ENCODE assay signal across 24 cellular contexts in genomic region chr1:190540366-190540765, GRCh38.
"Had no signal": no experiment of that assay in that cellular context is flagged by ENCODE, and none has a peak within 500 bp of the region (broad histone marks: within the 10 kb centered on the region; RNA-seq: fewer than 3 reads in every experiment).

No MANE protein-coding gene starts in this region.

- H3K9me3 Mint-ChIP-seq: activated CD4-positive, alpha-beta memory T cell treated with anti-CD3 and anti-CD28 coated beads, Interleukin-2, amount 10 ng/mL, durations not matched to agents 7 days and 5 days; activated naive CD4-positive, alpha-beta T cell treated with anti-CD3 and anti-CD28 coated beads, Interleukin-2, amount 10 ng/mL, durations not matched to agents 7 days and 5 days; activated naive CD8-positive, alpha-beta T cell treated with anti-CD3 and anti-CD28 coated beads for 36 hours had no signal

- H3K36me3 Mint-ChIP-seq: activated naive CD4-positive, alpha-beta T cell treated with anti-CD3 and anti-CD28 coated beads, Interleukin-2, amount 10 ng/mL, durations not matched to agents 7 days and 5 days; activated naive CD8-positive, alpha-beta T cell treated with anti-CD3 and anti-CD28 coated beads for 36 hours; T-cell had no signal

- H3K27me3 ChIP-seq: brain microvascular endothelial cell, cardiac muscle cell had no signal

- DNase-seq: activated CD4-positive, alpha-beta memory T cell treated with anti-CD3 and anti-CD28 coated beads, Interleukin-2, amount 10 ng/mL, durations not matched to agents 7 days and 5 days; activated CD4-positive, alpha-beta T cell treated with anti-CD3 and anti-CD28 coated beads for 36 hours; activated CD4-positive, alpha-beta T cell treated with anti-CD3 and anti-CD28 coated beads, Interleukin-2, amount 50 U/mL, for 1 hour; activated gamma-delta T cell treated with Interleukin-2 at 50 U/mL for 16 hours; activated naive CD4-positive, alpha-beta T cell treated with anti-CD3 and anti-CD28 coated beads, Interleukin-2, amount 10 ng/mL, durations not matched to agents 7 days and 5 days; activated naive CD8-positive, alpha-beta T cell treated with anti-CD3 and anti-CD28 coated beads for 36 hours; activated T-cell treated with anti-CD3 and anti-CD28 coated beads for 4 hours; activated T-cell treated with anti-CD3 and anti-CD28 coated beads, Interleukin-2, amount 50 U/mL, for 72 hours; brain microvascular endothelial cell; NCI-H1048; NCI-H146; NCI-H187 treated with DMSO at 0.1 percent for 48 hours; NCI-H2081 treated with DMSO at 0.1 percent for 48 hours; NCI-H2171 treated with DMSO at 0.1 percent for 48 hours; NCI-H226; NCI-H510A; NCI-H526 treated with DMSO at 0.1 percent for 48 hours; NK-92 treated with Interleukin-12 subunit alpha and Interleukin-12 subunit beta, amount 100 ng/mL, for 24 hours; PC-3; SHP77 treated with DMSO at 0.1 percent for 48 hours; T-cell had no signal

- H3K27me3 Mint-ChIP-seq: activated CD4-positive, alpha-beta memory T cell treated with anti-CD3 and anti-CD28 coated beads, Interleukin-2, amount 10 ng/mL, durations not matched to agents 7 days and 5 days; activated CD4-positive, alpha-beta T cell treated with anti-CD3 and anti-CD28 coated beads for 36 hours; activated naive CD4-positive, alpha-beta T cell treated with anti-CD3 and anti-CD28 coated beads, Interleukin-2, amount 10 ng/mL, durations not matched to agents 7 days and 5 days; activated naive CD8-positive, alpha-beta T cell treated with anti-CD3 and anti-CD28 coated beads for 36 hours; T-cell had no signal

- H3K4me3 ChIP-seq: cardiac muscle cell had no signal

- H3K4me1 Mint-ChIP-seq: activated CD4-positive, alpha-beta memory T cell treated with anti-CD3 and anti-CD28 coated beads, Interleukin-2, amount 10 ng/mL, durations not matched to agents 7 days and 5 days; activated CD4-positive, alpha-beta T cell treated with anti-CD3 and anti-CD28 coated beads for 36 hours; activated naive CD4-positive, alpha-beta T cell treated with anti-CD3 and anti-CD28 coated beads, Interleukin-2, amount 10 ng/mL, durations not matched to agents 7 days and 5 days; activated naive CD8-positive, alpha-beta T cell treated with anti-CD3 and anti-CD28 coated beads for 36 hours; T-cell had no signal

- ATAC-seq: activated CD4-positive, alpha-beta T cell treated with anti-CD3 and anti-CD28 coated beads for 36 hours; activated T-cell treated with anti-CD3 and anti-CD28 coated beads, Interleukin-2, amount 50 U/mL, for 72 hours; PC-3; T-cell had no signal

- FAIRE-seq: RCC 7860 had no signal

- H3K36me3 ChIP-seq: brain microvascular endothelial cell, cardiac muscle cell had no signal

- H3K4me3 Mint-ChIP-seq: activated CD4-positive, alpha-beta memory T cell treated with anti-CD3 and anti-CD28 coated beads, Interleukin-2, amount 10 ng/mL, durations not matched to agents 7 days and 5 days; activated CD4-positive, alpha-beta T cell treated with anti-CD3 and anti-CD28 coated beads for 36 hours; activated naive CD4-positive, alpha-beta T cell treated with anti-CD3 and anti-CD28 coated beads, Interleukin-2, amount 10 ng/mL, durations not matched to agents 7 days and 5 days; activated naive CD8-positive, alpha-beta T cell treated with anti-CD3 and anti-CD28 coated beads for 36 hours; activated T-cell treated with anti-CD3 and anti-CD28 coated beads, Interleukin-2, amount 50 U/mL, for 72 hours; T-cell had no signal

- H3K27ac ChIP-seq: brain microvascular endothelial cell, cardiac muscle cell, VCaP had no signal
